Comparison of ENCODE assay signal across 15 cellular contexts in the genomic region with DNA sequence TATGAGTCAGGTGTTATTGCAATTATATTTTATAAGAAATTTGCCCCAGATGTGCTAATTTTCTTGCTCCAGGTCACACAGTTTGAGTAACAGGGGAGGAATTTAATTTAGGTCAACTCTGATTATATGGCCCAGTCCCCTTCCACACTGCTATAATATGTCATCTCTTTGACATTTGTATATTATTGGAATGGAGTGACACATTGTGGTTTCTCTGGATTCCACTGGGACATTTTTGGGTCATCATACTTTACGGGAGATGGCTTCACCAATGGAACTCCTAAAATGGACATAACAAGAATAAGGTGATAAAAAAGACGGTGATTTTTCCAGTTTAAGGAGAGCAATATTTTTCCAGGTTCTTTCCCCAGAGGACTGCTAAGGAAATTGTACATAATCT.
"Had no signal": no experiment of that assay in that cellular context is flagged by ENCODE, and none has a peak within 500 bp of the region (broad histone marks: within the 10 kb centered on the region; RNA-seq: fewer than 3 reads in every experiment).

No MANE protein-coding gene starts in this region.

- H3K27me3 Mint-ChIP-seq: activated CD4-positive, alpha-beta T cell treated with anti-CD3 and anti-CD28 coated beads for 36 hours; memory B cell had no signal

- H3K27me3 ChIP-seq: upper lobe of right lung had no signal

- H3K9me3 Mint-ChIP-seq: activated T-helper 1 cell treated with anti-CD3 and anti-CD28 coated beads, Interleukin-12 subunit alpha, Interleukin-12 subunit beta, Interleukin-2, Interleukin-4 antibody, amounts not matched to agents 30 ng/mL and 10 ng/mL and 1 ng/mL, durations not matched to agents 14 hours and 24 hours and 36 hours; memory B cell had no signal

- H3K4me1 Mint-ChIP-seq: activated CD4-positive, alpha-beta T cell treated with anti-CD3 and anti-CD28 coated beads for 36 hours; memory B cell had no signal

- H3K9me3 ChIP-seq: upper lobe of right lung had no signal

- H3K4me1 ChIP-seq: upper lobe of right lung had no signal

- H3K4me3 Mint-ChIP-seq: activated CD4-positive, alpha-beta T cell treated with anti-CD3 and anti-CD28 coated beads for 36 hours; activated CD8-positive, alpha-beta T cell treated with anti-CD3 and anti-CD28 coated beads, Interleukin-2, amount 10 ng/mL, durations not matched to agents 7 days and 5 days; activated T-helper 1 cell treated with anti-CD3 and anti-CD28 coated beads, Interleukin-12 subunit alpha, Interleukin-12 subunit beta, Interleukin-2, Interleukin-4 antibody, amounts not matched to agents 30 ng/mL and 10 ng/mL and 1 ng/mL, durations not matched to agents 14 hours and 24 hours and 36 hours; memory B cell had no signal

- H3K36me3 ChIP-seq: upper lobe of right lung, WERI-Rb-1 had no signal

- ATAC-seq: activated CD4-positive, alpha-beta T cell treated with anti-CD3 and anti-CD28 coated beads for 36 hours; activated CD8-positive, alpha-beta T cell treated with anti-CD3 and anti-CD28 coated beads, Interleukin-2, amount 10 ng/mL, durations not matched to agents 7 days and 5 days; stimulated activated naive CD8-positive, alpha-beta T cell treated with anti-CD3 and anti-CD28 coated beads, Interleukin-15, Interleukin-2, amounts not matched to agents 100 U/mL and 50 U/mL, for 24 hours; upper lobe of right lung had no signal

- DNase-seq: activated CD4-positive, alpha-beta T cell treated with anti-CD3 and anti-CD28 coated beads for 36 hours; activated CD8-positive, alpha-beta memory T cell treated with anti-CD3 and anti-CD28 coated beads, Interleukin-2, amount 50 U/mL, for 48 hours; activated CD8-positive, alpha-beta T cell treated with anti-CD3 and anti-CD28 coated beads, Interleukin-2, amount 10 ng/mL, durations not matched to agents 7 days and 5 days; activated naive CD4-positive, alpha-beta T cell; aorta; cortex of kidney; effector CD8-positive, alpha-beta T cell; stimulated activated CD4-positive, alpha-beta T cell treated with anti-CD3 and anti-CD28 coated beads, Interleukin-4, amount 100 ng/mL, for 1 hour; stimulated activated CD8-positive, alpha-beta memory T cell treated with anti-CD3 and anti-CD28 coated beads, Interleukin-4, amount 100 ng/mL, for 48 hours; stimulated activated naive CD8-positive, alpha-beta T cell treated with anti-CD3 and anti-CD28 coated beads, Interleukin-15, Interleukin-2, amounts not matched to agents 100 U/mL and 50 U/mL, for 24 hours; T-helper 1 cell; upper lobe of right lung; WERI-Rb-1 had no signal

- H3K27ac ChIP-seq: upper lobe of right lung, WERI-Rb-1 had no signal

- H3K4me3 ChIP-seq: upper lobe of right lung had no signal
